Comparison of ENCODE assay signal across 23 cellular contexts in the genomic region with DNA sequence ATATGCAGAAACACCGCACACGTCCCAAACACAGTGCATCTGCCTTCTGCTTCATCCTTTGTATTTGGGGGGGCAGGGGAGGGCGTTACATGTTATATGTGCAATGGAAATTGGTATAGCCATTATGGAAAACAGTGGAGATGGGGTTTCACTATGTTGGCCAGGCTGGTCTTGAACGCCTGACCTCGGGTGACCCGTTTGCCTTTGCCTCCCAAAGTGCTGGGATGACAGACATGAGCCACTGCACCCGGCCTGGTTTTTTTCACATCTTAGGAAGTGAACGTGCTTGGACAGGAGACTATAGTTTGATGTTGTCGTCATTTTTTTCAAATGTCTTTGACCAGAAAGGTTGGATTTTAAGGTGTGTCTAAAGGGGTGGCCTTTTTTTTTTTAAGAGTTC.
DNase-seq lines count a peak whose midpoint lies in the region; ATAC-seq, FAIRE-seq and TF ChIP-seq lines count a peak whose summit lies in the region.
"Had no signal": no experiment of that assay in that cellular context is flagged by ENCODE, and none has a peak within 500 bp of the region (broad histone marks: within the 10 kb centered on the region; RNA-seq: fewer than 3 reads in every experiment).

No MANE protein-coding gene starts in this region.

- no peak overlapping the region for H3K56ac ChIP-seq in H1 (replicated peaks; ENCODE audit: insufficient read length, low read depth, low read length)

- no peak for TF ChIP-seq CTCF in H1 (IDR thresholded peaks at IDR 0.05; ENCODE audit: control extremely low read depth in 1 of 3, insufficient read depth in 1 of 3, low read depth in 1 of 3, low read length in 3 of 3)
- no peak for TF ChIP-seq CTCF in progenitor cell of endocrine pancreas (IDR thresholded peaks at IDR 0.05; ENCODE audit: unreplicated experiment)

- no peak overlapping the region for H3K14ac ChIP-seq in H1 (ENCODE audit: insufficient read length)

- no peak overlapping the region for H4K8ac ChIP-seq in H1 (ENCODE audit: extremely low read depth, insufficient read depth, low read length)

- H3K27ac Mint-ChIP-seq in progenitor cell of endocrine pancreas, result no peak overlapping the region
- H3K27ac Mint-ChIP-seq: CD4-positive, alpha-beta memory T cell; CD4-positive, CD25-positive, alpha-beta regulatory T cell; CD8-positive, alpha-beta memory T cell had no signal

- no peak overlapping the region for H2AK5ac ChIP-seq in H1 (ENCODE audit: low read depth, low read length)

- H3K79me1 ChIP-seq in H1 (ENCODE audit: low read depth, low read length), result no peaks in the 10 kb centered on the region

- peaks cover 12% of the 10 kb centered on the region; the same call in 1 of the 2 replicates for H3K23me2 ChIP-seq in H1 (ENCODE audit: low read depth, low read length)

- TF ChIP-seq POLR2A in H1 (IDR thresholded peaks at IDR 0.05; ENCODE audit: control extremely low read depth in 1 of 2, low read depth in 2 of 2, low read length in 2 of 2), result no peak

- no peaks in the 10 kb centered on the region for H3K4me1 ChIP-seq in H1 (replicated peaks in 1 of 4; ENCODE audit: control insufficient read depth in 3 of 4, insufficient read depth in 4 of 4, low read length in 3 of 4)
- H3K4me1 ChIP-seq: BE2C had no signal

- H3K9me3 ChIP-seq in H1 (ENCODE audit: insufficient read depth in 2 of 2, low read depth in 1 of 2, low read length in 1 of 2), result peaks cover 6 to 20% of the 10 kb centered on the region in 2 experiments
- H3K9me3 ChIP-seq: BE2C had no signal

- H2BK20ac ChIP-seq in H1 (ENCODE audit: low read length), result no peak overlapping the region

- no peak overlapping the region for H2BK12ac ChIP-seq in H1 (ENCODE audit: low read depth, low read length)

- H4K5ac ChIP-seq in H1 (ENCODE audit: insufficient read length, low read depth, low read length), result no peak overlapping the region

- no peak overlapping the region for H3K4ac ChIP-seq in H1 (replicated peaks; ENCODE audit: insufficient read length, low read depth, low read length)

- H3K18ac ChIP-seq in H1 (ENCODE audit: extremely low read depth, low read length), result no peak overlapping the region

- H4K91ac ChIP-seq in H1 (replicated peaks; ENCODE audit: insufficient read length, low read length), result no peak overlapping the region

- 96% methylated on average over 9 of the region's 9 CpGs; no CpG with 5 or more reads in 1 of the 2 experiments for WGBS in H1 (ENCODE audit: extremely low coverage in 1 of 2, insufficient coverage in 1 of 2, insufficient read length in 1 of 2, insufficient replicate concordance in 2 of 2, low coverage in 1 of 2, low lambda C conversion rate in 2 of 2, missing lambda C conversion rate in 1 of 2), 2 experiments

- H3K36me3 ChIP-seq in H1 (ENCODE audit: control insufficient read depth in 2 of 4, insufficient read depth in 4 of 4, low read length in 3 of 4), result peaks cover 0 to 17% (median 5%) of the 10 kb centered on the region in 4 experiments; a peak in 5 of 8 replicates
- H3K36me3 ChIP-seq: BE2C had no signal

- H2BK15ac ChIP-seq in H1 (ENCODE audit: low read length), result 0 out of 2 replicates have a peak overlapping the region, but pooled peaks have one; percentile 12

- no peak for DNase-seq in H1 (ENCODE audit: low read depth in 1 of 2, low spot score in 2 of 2)
- peak; percentile 85 for DNase-seq in mesenteric fat pad (ENCODE audit: low spot score)
- DNase-seq in DMS53 treated with DMSO at 0.1 percent for 48 hours (lab: John Stamatoyannopoulos, UW; ENCODE audit: unreplicated experiment), result no peak
- no peak for DNase-seq in progenitor cell of endocrine pancreas (ENCODE audit: low spot score, unreplicated experiment)
- DNase-seq: 8988T; ACHN; BE2C; C1 segment of cervical spinal cord; CD4-positive, alpha-beta memory T cell; CD4-positive, CD25-positive, alpha-beta regulatory T cell; CD8-positive, alpha-beta memory T cell; COR-L47; DMS 273 treated with DMSO at 0.1 percent for 48 hours; DMS153; DMS53; DMS79 treated with DMSO at 0.1 percent for 48 hours; GF-D8 had no signal

- H3K9me3 Mint-ChIP-seq in progenitor cell of endocrine pancreas (ENCODE audit: low read depth), result no peaks in the 10 kb centered on the region

- H3K27me3 ChIP-seq in H1 (replicated peaks in 1 of 4; ENCODE audit: control insufficient read depth in 3 of 4, extremely low read depth in 1 of 4, insufficient read depth in 3 of 4, low read length in 3 of 4), result no peaks in the 10 kb centered on the region
- H3K27me3 ChIP-seq: BE2C, BLaER1 had no signal

- H2BK120ac ChIP-seq in H1 (replicated peaks; ENCODE audit: low read depth, low read length), result no peak overlapping the region

- H3K27me3 Mint-ChIP-seq in progenitor cell of endocrine pancreas, result no peaks in the 10 kb centered on the region
- H3K27me3 Mint-ChIP-seq: CD4-positive, alpha-beta memory T cell; CD4-positive, CD25-positive, alpha-beta regulatory T cell; CD8-positive, alpha-beta memory T cell had no signal

- H3K27ac ChIP-seq in H1 (ENCODE audit: low read depth, low read length), result no peak overlapping the region
- H3K27ac ChIP-seq: BLaER1 had no signal

- no peak overlapping the region for H3K4me3 ChIP-seq in H1 (ENCODE audit: extremely low read depth in 1 of 4, insufficient read depth in 2 of 4, low read depth in 3 of 4, low read length in 4 of 4)
- H3K4me3 ChIP-seq: BLaER1 had no signal

- no peak overlapping the region for H3K4me2 ChIP-seq in H1 (ENCODE audit: insufficient read depth in 1 of 2, low read depth in 2 of 2, low read length in 2 of 2)

- no peaks in the 10 kb centered on the region for H4K20me1 ChIP-seq in H1 (replicated peaks in 1 of 2; ENCODE audit: control insufficient read depth in 1 of 2, insufficient read depth in 2 of 2, low read length in 2 of 2)
- H4K20me1 ChIP-seq: BLaER1 had no signal

- no peak overlapping the region for H3K9ac ChIP-seq in H1 (replicated peaks in 1 of 4; ENCODE audit: extremely low read depth in 1 of 4, low read depth in 3 of 4, low read length in 3 of 4)
- H3K9ac ChIP-seq: BLaER1 had no signal

- peaks cover 26% of the 10 kb centered on the region for H3K36me3 Mint-ChIP-seq in progenitor cell of endocrine pancreas (ENCODE audit: insufficient read depth)

- peaks cover 6 to 20% of the 10 kb centered on the region in 2 experiments; a peak in 2 of 4 replicates for H3K79me2 ChIP-seq in H1 (ENCODE audit: control insufficient read depth in 1 of 2, insufficient read depth in 2 of 2, low read length in 2 of 2)

- CTCF ChIA-PET in H1 (lab: Charles Lee; ENCODE audit: partially characterized antibody), result no interaction called here

- no peak for TF ChIP-seq EP300 in H1 (IDR thresholded peaks at IDR 0.05; ENCODE audit: borderline replicate concordance in 1 of 2, low read depth in 2 of 2, low read length in 2 of 2)

- POLR2A ChIA-PET in H1 (lab: Charles Lee; ENCODE audit: partially characterized antibody), result no interaction called here

- peaks cover 10% of the 10 kb centered on the region for H3K4me1 Mint-ChIP-seq in progenitor cell of endocrine pancreas (ENCODE audit: low read depth)
- H3K4me1 Mint-ChIP-seq: CD14-positive monocyte; CD4-positive, alpha-beta memory T cell; CD4-positive, CD25-positive, alpha-beta regulatory T cell; CD8-positive, alpha-beta memory T cell had no signal

- H3K23ac ChIP-seq in H1 (ENCODE audit: insufficient read length), result no peak overlapping the region

- no peak for ATAC-seq in GM18511 (IDR thresholded peaks at IDR 0.05; ENCODE audit: unreplicated experiment)

- no peak overlapping the region for H2BK5ac ChIP-seq in H1 (ENCODE audit: low read depth, low read length)

- no peak for FAIRE-seq in H1 (lab: Jason Lieb, UNC)
- FAIRE-seq: A204.1, G401.6, GM12891 had no signal

- no peak overlapping the region for H2AFZ ChIP-seq in H1 (ENCODE audit: low read length)

- TF ChIP-seq RAD21 in H1 (IDR thresholded peaks at IDR 0.05 in 1 of 2, conservative IDR thresholded peaks at IDR 0.05 in 1 of 2; ENCODE audit: low read depth in 2 of 2, low read length in 2 of 2), result no peak

- H3K4me3 Mint-ChIP-seq in progenitor cell of endocrine pancreas (ENCODE audit: low read depth), result no peak overlapping the region
- H3K4me3 Mint-ChIP-seq: CD14-positive monocyte; CD4-positive, alpha-beta memory T cell; CD4-positive, CD25-positive, alpha-beta regulatory T cell; CD8-positive, alpha-beta memory T cell had no signal

TF ChIP-seq in H1, 55 proteins besides CTCF, POLR2A, EP300 and RAD21:
- TF ChIP-seq SUZ12 (IDR thresholded peaks at IDR 0.05; ENCODE audit: low read length), result no peak
- TF ChIP-seq FOSL1 (IDR thresholded peaks at IDR 0.05; ENCODE audit: insufficient read depth, low read depth, low read length), result no peak
- no peak for TF ChIP-seq GABPA (IDR thresholded peaks at IDR 0.05; ENCODE audit: borderline replicate concordance, insufficient read depth, low read length)
- TF ChIP-seq RFX5 (IDR thresholded peaks at IDR 0.05; ENCODE audit: borderline replicate concordance, low read depth, low read length), result no peak
- TF ChIP-seq SP1 (IDR thresholded peaks at IDR 0.05; ENCODE audit: low read depth, low read length), result no peak
- no peak for TF ChIP-seq KDM4A (IDR thresholded peaks at IDR 0.05; ENCODE audit: low read depth, low read length, severe bottlenecking)
- TF ChIP-seq SRF (IDR thresholded peaks at IDR 0.05; ENCODE audit: low read depth, low read length), result no peak
- TF ChIP-seq JUN (IDR thresholded peaks at IDR 0.05; ENCODE audit: low read depth, low read length), result no peak
- no peak for TF ChIP-seq MAFK (IDR thresholded peaks at IDR 0.05; ENCODE audit: low read depth, low read length)
TF ChIP-seq in H1: peak in this region for 0.
